Comparison of ENCODE assay signal across 13 cellular contexts in genomic region chr1:162541619-162542141, GRCh38. TPM values are rescaled to one million over a fixed set of nuclear protein-coding genes. Genes with fewer than 3 reads are reported as not detected.
A peak's percentile ranks its signal among the peaks of the same experiment; 100 is the strongest.
DNase-seq lines count a peak whose midpoint lies in the region; ATAC-seq lines count a peak whose summit lies in the region.
"Had no signal": no experiment of that assay in that cellular context is flagged by ENCODE, and none has a peak within 500 bp of the region (broad histone marks: within the 10 kb centered on the region; RNA-seq: fewer than 3 reads in every experiment).

No MANE protein-coding gene starts in this region.

- no peak overlapping the region for H3K4me3 Mint-ChIP-seq in stimulated activated memory B cell treated with anti-CD40 and anti-IgM and Interleukin-4, amounts not matched to agents 10 μg/mL and 1 μg/mL and 100 μg/mL, for 72 hours
- H3K4me3 Mint-ChIP-seq: effector memory CD8-positive, alpha-beta T cell; stimulated activated naive CD8-positive, alpha-beta T cell treated with anti-CD3 and anti-CD28 coated beads, Interleukin-15, Interleukin-2, amounts not matched to agents 100 ng/mL and 50 ng/mL, for 24 hours had no signal

- no peaks in the 10 kb centered on the region for H3K27me3 ChIP-seq in muscle layer of duodenum (ENCODE audit: low read depth, low read length)
- H3K27me3 ChIP-seq: neutrophil had no signal

- H3K27me3 Mint-ChIP-seq in stimulated activated memory B cell treated with anti-CD40 and anti-IgM and Interleukin-4, amounts not matched to agents 10 μg/mL and 1 μg/mL and 100 μg/mL, for 72 hours, result no peaks in the 10 kb centered on the region
- H3K27me3 Mint-ChIP-seq: effector memory CD8-positive, alpha-beta T cell; stimulated activated naive CD8-positive, alpha-beta T cell treated with anti-CD3 and anti-CD28 coated beads, Interleukin-15, Interleukin-2, amounts not matched to agents 100 ng/mL and 50 ng/mL, for 24 hours had no signal

- H3K27ac Mint-ChIP-seq in stimulated activated memory B cell treated with anti-CD40 and anti-IgM and Interleukin-4, amounts not matched to agents 10 μg/mL and 1 μg/mL and 100 μg/mL, for 72 hours, result no peak overlapping the region
- H3K27ac Mint-ChIP-seq: effector memory CD8-positive, alpha-beta T cell; stimulated activated naive CD8-positive, alpha-beta T cell treated with anti-CD3 and anti-CD28 coated beads, Interleukin-15, Interleukin-2, amounts not matched to agents 100 ng/mL and 50 ng/mL, for 24 hours had no signal

- H3K27ac ChIP-seq in muscle layer of duodenum (ENCODE audit: low read length), result peak overlapping the region; percentile 62
- H3K27ac ChIP-seq: 22Rv1, neutrophil had no signal

- H3K4me3 ChIP-seq in muscle layer of duodenum (ENCODE audit: low read depth in 1 of 2, low read length in 2 of 2), result no peak overlapping the region
- H3K4me3 ChIP-seq: K562 had no signal

- peaks cover 3% of the 10 kb centered on the region for H3K9me3 Mint-ChIP-seq in stimulated activated memory B cell treated with anti-CD40 and anti-IgM and Interleukin-4, amounts not matched to agents 10 μg/mL and 1 μg/mL and 100 μg/mL, for 72 hours
- H3K9me3 Mint-ChIP-seq: effector memory CD8-positive, alpha-beta T cell had no signal

- no peaks in the 10 kb centered on the region for H3K36me3 ChIP-seq in muscle layer of duodenum (ENCODE audit: control insufficient read depth in 1 of 2, insufficient read depth in 2 of 2, low read length in 2 of 2)
- H3K36me3 ChIP-seq: neutrophil had no signal

- H3K4me1 ChIP-seq in muscle layer of duodenum (ENCODE audit: control insufficient read depth in 1 of 2, insufficient read depth in 2 of 2, low read length in 2 of 2), result no peaks in the 10 kb centered on the region

- no peaks in the 10 kb centered on the region for H3K9me3 ChIP-seq in muscle layer of duodenum (ENCODE audit: control insufficient read depth in 1 of 2, low read length in 2 of 2)
- H3K9me3 ChIP-seq: neutrophil had no signal

- peaks cover 15% of the 10 kb centered on the region for H3K36me3 Mint-ChIP-seq in stimulated activated memory B cell treated with anti-CD40 and anti-IgM and Interleukin-4, amounts not matched to agents 10 μg/mL and 1 μg/mL and 100 μg/mL, for 72 hours

- intact Hi-C loops in Right ventricle myocardium inferior (cut with DNase I), result no loop called here
- intact Hi-C loops in cardiac septum (cut with DNase I), result no loop called here

- peak; percentile 91 for ATAC-seq in Right ventricle myocardium inferior
- ATAC-seq in esophagus mucosa, result peak; percentile 86
- ATAC-seq in GM21619 (IDR thresholded peaks at IDR 0.05; ENCODE audit: unreplicated experiment), result no peak
- ATAC-seq in stimulated activated memory B cell treated with anti-CD40 and anti-IgM and Interleukin-4, amounts not matched to agents 10 μg/mL and 1 μg/mL and 100 μg/mL, for 72 hours, result no peak
- ATAC-seq: effector memory CD8-positive, alpha-beta T cell; K562 had no signal

- no peaks in the 10 kb centered on the region for H3K4me1 Mint-ChIP-seq in stimulated activated memory B cell treated with anti-CD40 and anti-IgM and Interleukin-4, amounts not matched to agents 10 μg/mL and 1 μg/mL and 100 μg/mL, for 72 hours

- DNase-seq in Right ventricle myocardium inferior (ENCODE audit: missing footprints), result no peak
- no peak for DNase-seq in cardiac septum (ENCODE audit: low spot score)
- no peak for DNase-seq in NCI-H526 treated with DMSO at 0.1 percent for 48 hours (lab: John Stamatoyannopoulos, UW)
- no peak for DNase-seq in stimulated activated CD4-positive, alpha-beta T cell treated with anti-CD3 and anti-CD28 coated beads, Interleukin-4, amount 100 ng/mL, for 4 hours
- DNase-seq: effector memory CD8-positive, alpha-beta T cell had no signal

RNA-seq across cellular contexts. Expression of gene UAP1, which starts 19.8 kb away (rescaled TPM):
- 28.9 TPM for total RNA-seq in Right ventricle myocardium inferior
- 24.4 TPM for total RNA-seq in cardiac septum
- total RNA-seq in esophagus mucosa, result 40.5 TPM

RNA-seq across cellular contexts. Expression of gene UHMK1, which starts 44.1 kb away (rescaled TPM):
- total RNA-seq in Right ventricle myocardium inferior (21.6 TPM), cardiac septum (24.7 TPM), esophagus mucosa (27.3 TPM)

Comparison
In these comparisons a context has a peak if more than half of its experiments do, and no peak if none do; other contexts are left out.
1. ATAC-seq: peak in Right ventricle myocardium inferior (single experiment) and esophagus mucosa (single experiment); none in GM21619 (single experiment) and stimulated activated memory B cell treated with anti-CD40 and anti-IgM and Interleukin-4, amounts not matched to agents 10 μg/mL and 1 μg/mL and 100 μg/mL, for 72 hours (single experiment).